20 cellular contexts compared by ENCODE assay signal in the genomic region with DNA sequence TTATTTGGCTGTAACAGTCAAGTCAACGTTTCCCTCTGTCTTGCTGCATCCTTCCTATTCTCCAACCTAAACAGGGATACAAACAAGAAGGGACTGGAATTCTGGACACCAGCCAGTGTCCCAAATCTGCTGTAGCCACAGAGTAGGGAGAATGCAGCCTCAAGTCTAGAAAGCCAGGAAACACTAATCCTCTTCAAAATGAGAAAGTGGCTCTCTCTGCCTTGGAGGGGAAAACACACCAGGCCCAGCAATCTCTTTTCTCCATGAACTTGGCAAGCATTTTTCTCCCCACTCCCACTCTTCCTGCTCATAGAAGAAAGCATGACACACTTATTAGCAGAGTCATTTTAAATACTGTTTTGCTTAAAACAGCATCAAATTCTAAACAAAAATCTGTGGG.
DNase-seq lines count a peak whose midpoint lies in the region; TF ChIP-seq lines count a peak whose summit lies in the region.
"Had no signal": no experiment of that assay in that cellular context is flagged by ENCODE, and none has a peak within 500 bp of the region (broad histone marks: within the 10 kb centered on the region; RNA-seq: fewer than 3 reads in every experiment).

No MANE protein-coding gene starts in this region.

- WGBS in mesodermal cell (ENCODE audit: insufficient coverage in 2 of 2), 2 experiments, result 80% methylated on average over 1 of the region's 1 CpG; no CpG with 5 or more reads in 1 of the 2 experiments

- peaks cover 15% of the 10 kb centered on the region for H3K4me1 ChIP-seq in A673 (ENCODE audit: insufficient read depth, low read length, poor library complexity, severe bottlenecking)
- H3K4me1 ChIP-seq in mesodermal cell (ENCODE audit: control insufficient read depth, insufficient read depth, low read length, poor library complexity, severe bottlenecking), result peaks cover 19% of the 10 kb centered on the region
- H3K4me1 ChIP-seq: A549 had no signal

- CTCF ChIA-PET in A673 (lab: Charles Lee), result no interaction called here

- no TSS peak for BruUV-seq in A673 (replicated peaks; lab: Mats Ljungman, UMichigan)

- TF ChIP-seq CTCF in A673 (conservative IDR thresholded peaks at IDR 0.05; ENCODE audit: low read depth, low read length), result no peak
- no peak for TF ChIP-seq CTCF in fibroblast of pulmonary artery (IDR thresholded peaks at IDR 0.05; ENCODE audit: low read length, missing control alignments)

- no peaks in the 10 kb centered on the region for H3K9me3 ChIP-seq in A673 (ENCODE audit: low read depth, low read length, poor library complexity, severe bottlenecking)
- no peaks in the 10 kb centered on the region for H3K9me3 ChIP-seq in mesodermal cell (ENCODE audit: control insufficient read depth, low read length)
- H3K9me3 ChIP-seq: A549 had no signal

- no peak overlapping the region for H3K27ac ChIP-seq in A673 (ENCODE audit: low read depth, low read length, poor library complexity, severe bottlenecking)
- H3K27ac ChIP-seq in mesodermal cell (ENCODE audit: low read depth, low read length, severe bottlenecking), result peak overlapping the region; percentile 19
- H3K27ac ChIP-seq: A549, HL-60, SJSA1 had no signal

- no peaks in the 10 kb centered on the region for H3K27me3 ChIP-seq in A673 (replicated peaks; ENCODE audit: insufficient read depth, low read depth, low read length, poor library complexity)
- H3K27me3 ChIP-seq: SJSA1 had no signal

- intact Hi-C loops in A673 (cut with micrococcal nuclease; ENCODE audit: unreplicated experiment), result no loop called here

- H3K4me3 ChIP-seq in A673 (ENCODE audit: low read depth, low read length, poor library complexity, severe bottlenecking), result no peak overlapping the region
- H3K4me3 ChIP-seq in fibroblast of pulmonary artery (replicated peaks; ENCODE audit: low read depth, low read length), result no peak overlapping the region
- H3K4me3 ChIP-seq in mesodermal cell (ENCODE audit: extremely low read depth, insufficient read depth, low read length, poor library complexity, severe bottlenecking), result no peak overlapping the region
- H3K4me3 ChIP-seq: A549, SJSA1 had no signal

- POLR2A ChIA-PET in A673 (lab: Charles Lee; ENCODE audit: low non-redundant PET), result no interaction called here

- DNase-seq in A673 (ENCODE audit: low spot score) (peak; percentile 71), GM03348 (ENCODE audit: low spot score) (peak; percentile 37), fibroblast of pulmonary artery (ENCODE audit: low read depth) (peak; percentile 53), UCSD-AML1 (lab: John Stamatoyannopoulos, UW; ENCODE audit: unreplicated experiment) (no peak), NCI-H2107 treated with DMSO at 0.1 percent for 48 hours (lab: John Stamatoyannopoulos, UW; ENCODE audit: unreplicated experiment) (no peak), SHP77 treated with DMSO at 0.1 percent for 48 hours (lab: John Stamatoyannopoulos, UW) (no peak)
- DNase-seq: COR-L47; DMS153; EL; H7; NCI-H1105 treated with DMSO at 0.1 percent for 48 hours; NCI-H187; NCI-H526 treated with DMSO at 0.1 percent for 48 hours; NK-92 treated with Interleukin-12 subunit alpha and Interleukin-12 subunit beta, amount 100 ng/mL, for 24 hours; OCI-M1; RPMI8226 had no signal

- H3K36me3 ChIP-seq in A673 (ENCODE audit: insufficient read depth, low read length, poor library complexity, severe bottlenecking) (no peaks in the 10 kb centered on the region), mesodermal cell (ENCODE audit: control insufficient read depth, insufficient read depth, low read length) (no peaks in the 10 kb centered on the region)
- H3K36me3 ChIP-seq: SJSA1 had no signal

Comparison
In these comparisons a context has a peak if more than half of its experiments do, and no peak if none do; other contexts are left out.
1. DNase-seq: peak in A673 (single experiment), GM03348 (single experiment) and fibroblast of pulmonary artery (single experiment); none in UCSD-AML1 (single experiment), NCI-H2107 treated with DMSO at 0.1 percent for 48 hours (single experiment) and SHP77 treated with DMSO at 0.1 percent for 48 hours (single experiment).